ENCODE assay signal across 8 cellular contexts in genomic region chr2:48343571-48344440, GRCh38. TPM values are rescaled to one million over a fixed set of nuclear protein-coding genes. Genes with fewer than 3 reads are reported as not detected.
DNase-seq lines count a peak whose midpoint lies in the region; ATAC-seq and TF ChIP-seq lines count a peak whose summit lies in the region.

No MANE protein-coding gene starts in this region.

- H3K36me3 ChIP-seq in H7 (replicated peaks; ENCODE audit: control insufficient read depth, insufficient read depth, low read length), result peaks cover 3% of the 10 kb centered on the region

- peak overlapping the region; percentile 86 for H3K27ac Mint-ChIP-seq in activated CD4-positive, alpha-beta T cell treated with anti-CD3 and anti-CD28 coated beads, Interleukin-2, amount 10 ng/mL, durations not matched to agents 24 days and 14 days
- peak overlapping the region; percentile 83 for H3K27ac Mint-ChIP-seq in T-helper 2 cell treated with Interferon-gamma antibody and Interleukin-4, amounts not matched to agents 5 μg/mL and 100 μg/mL, for 36 hours
- H3K27ac Mint-ChIP-seq in stimulated activated effector memory CD8-positive, alpha-beta T cell treated with anti-CD3 and anti-CD28 coated beads, Interleukin-12 subunit alpha, Interleukin-12 subunit beta, amount 100 ng/mL, for 72 hours, result peak overlapping the region; percentile 0

- DNase-seq in activated CD4-positive, alpha-beta T cell treated with anti-CD3 and anti-CD28 coated beads, Interleukin-2, amount 10 ng/mL, durations not matched to agents 24 days and 14 days, result peak; percentile 77
- DNase-seq in activated CD4-positive, alpha-beta T cell treated with anti-CD3 and anti-CD28 coated beads for 1 hour, result no peak
- peak; percentile 23 for DNase-seq in T-helper 2 cell treated with Interferon-gamma antibody and Interleukin-4, amounts not matched to agents 5 μg/mL and 100 μg/mL, for 36 hours (ENCODE audit: low spot score)
- DNase-seq in fibroblast of pulmonary artery (ENCODE audit: low read depth), result peak; percentile 83
- no peak for DNase-seq in stimulated activated effector memory CD8-positive, alpha-beta T cell treated with anti-CD3 and anti-CD28 coated beads, Interleukin-12 subunit alpha, Interleukin-12 subunit beta, amount 100 ng/mL, for 72 hours (ENCODE audit: low spot score in 2 of 2)
- DNase-seq in H7, result no peak
- no peak for DNase-seq in NCI-H1417 (lab: John Stamatoyannopoulos, UW)

- no peaks in the 10 kb centered on the region for H3K27me3 Mint-ChIP-seq in activated CD4-positive, alpha-beta T cell treated with anti-CD3 and anti-CD28 coated beads, Interleukin-2, amount 10 ng/mL, durations not matched to agents 24 days and 14 days
- H3K27me3 Mint-ChIP-seq in T-helper 2 cell treated with Interferon-gamma antibody and Interleukin-4, amounts not matched to agents 5 μg/mL and 100 μg/mL, for 36 hours (ENCODE audit: low read depth), result no peaks in the 10 kb centered on the region

- ATAC-seq in HG03045 (IDR thresholded peaks at IDR 0.05; ENCODE audit: unreplicated experiment), result peak; percentile 70
- peak; percentile 98 for ATAC-seq in stimulated activated effector memory CD8-positive, alpha-beta T cell treated with anti-CD3 and anti-CD28 coated beads, Interleukin-12 subunit alpha, Interleukin-12 subunit beta, amount 100 ng/mL, for 72 hours

- peak overlapping the region; percentile 63 for H3K4me3 Mint-ChIP-seq in activated CD4-positive, alpha-beta T cell treated with anti-CD3 and anti-CD28 coated beads, Interleukin-2, amount 10 ng/mL, durations not matched to agents 24 days and 14 days
- H3K4me3 Mint-ChIP-seq in T-helper 2 cell treated with Interferon-gamma antibody and Interleukin-4, amounts not matched to agents 5 μg/mL and 100 μg/mL, for 36 hours, result peak overlapping the region; percentile 53
- H3K4me3 Mint-ChIP-seq in stimulated activated effector memory CD8-positive, alpha-beta T cell treated with anti-CD3 and anti-CD28 coated beads, Interleukin-12 subunit alpha, Interleukin-12 subunit beta, amount 100 ng/mL, for 72 hours, result peak overlapping the region; percentile 34

- H3K4me3 ChIP-seq in fibroblast of pulmonary artery (replicated peaks; ENCODE audit: low read depth, low read length) (peak overlapping the region; percentile 54), H7 (ENCODE audit: insufficient read depth, low read depth, low read length) (no peak overlapping the region)

- no peaks in the 10 kb centered on the region for H3K27me3 ChIP-seq in H7 (ENCODE audit: control insufficient read depth, insufficient read depth, low read length)

- H3K9me3 Mint-ChIP-seq in activated CD4-positive, alpha-beta T cell treated with anti-CD3 and anti-CD28 coated beads, Interleukin-2, amount 10 ng/mL, durations not matched to agents 24 days and 14 days, result peaks cover 6% of the 10 kb centered on the region
- H3K9me3 Mint-ChIP-seq in T-helper 2 cell treated with Interferon-gamma antibody and Interleukin-4, amounts not matched to agents 5 μg/mL and 100 μg/mL, for 36 hours, result peaks cover 24% of the 10 kb centered on the region
- peaks cover 9% of the 10 kb centered on the region for H3K9me3 Mint-ChIP-seq in stimulated activated effector memory CD8-positive, alpha-beta T cell treated with anti-CD3 and anti-CD28 coated beads, Interleukin-12 subunit alpha, Interleukin-12 subunit beta, amount 100 ng/mL, for 72 hours

- intact Hi-C loops in activated CD4-positive, alpha-beta T cell treated with anti-CD3 and anti-CD28 coated beads, Interleukin-2, amount 10 ng/mL, durations not matched to agents 24 days and 14 days (cut with micrococcal nuclease), result loop anchor here (1.0 to 2.0 kb wide), 6 partner anchors 9 to 230 kb away; no protein-coding TSS in a partner anchor

- peaks cover 31% of the 10 kb centered on the region for H3K4me1 Mint-ChIP-seq in activated CD4-positive, alpha-beta T cell treated with anti-CD3 and anti-CD28 coated beads, Interleukin-2, amount 10 ng/mL, durations not matched to agents 24 days and 14 days
- peaks cover 40% of the 10 kb centered on the region for H3K4me1 Mint-ChIP-seq in T-helper 2 cell treated with Interferon-gamma antibody and Interleukin-4, amounts not matched to agents 5 μg/mL and 100 μg/mL, for 36 hours (ENCODE audit: low read depth)
- H3K4me1 Mint-ChIP-seq in stimulated activated effector memory CD8-positive, alpha-beta T cell treated with anti-CD3 and anti-CD28 coated beads, Interleukin-12 subunit alpha, Interleukin-12 subunit beta, amount 100 ng/mL, for 72 hours, result peaks cover 29% of the 10 kb centered on the region

- H3K36me3 Mint-ChIP-seq in activated CD4-positive, alpha-beta T cell treated with anti-CD3 and anti-CD28 coated beads, Interleukin-2, amount 10 ng/mL, durations not matched to agents 24 days and 14 days (ENCODE audit: low read depth), result peaks cover 34% of the 10 kb centered on the region
- peaks cover 37% of the 10 kb centered on the region for H3K36me3 Mint-ChIP-seq in T-helper 2 cell treated with Interferon-gamma antibody and Interleukin-4, amounts not matched to agents 5 μg/mL and 100 μg/mL, for 36 hours (ENCODE audit: low read depth)
- peaks cover 30% of the 10 kb centered on the region for H3K36me3 Mint-ChIP-seq in stimulated activated effector memory CD8-positive, alpha-beta T cell treated with anti-CD3 and anti-CD28 coated beads, Interleukin-12 subunit alpha, Interleukin-12 subunit beta, amount 100 ng/mL, for 72 hours

- no peak for TF ChIP-seq CTCF in fibroblast of pulmonary artery (IDR thresholded peaks at IDR 0.05; ENCODE audit: low read length, missing control alignments)

RNA-seq across cellular contexts. Expression of gene FOXN2, which starts 29.3 kb away (rescaled TPM):
- total RNA-seq in activated CD4-positive, alpha-beta T cell treated with anti-CD3 and anti-CD28 coated beads, Interleukin-2, amount 10 ng/mL, durations not matched to agents 24 days and 14 days, result 50.5 and 54.5 TPM in 2 replicates
- total RNA-seq in H7 (2014; rRNA removed; shearing (Covaris generic)), result 25.7 and 26.9 TPM in 2 replicates

Comparison
In these comparisons a context has a peak if more than half of its experiments do, and no peak if none do; other contexts are left out.
1. DNase-seq: peak in activated CD4-positive, alpha-beta T cell treated with anti-CD3 and anti-CD28 coated beads, Interleukin-2, amount 10 ng/mL, durations not matched to agents 24 days and 14 days (single experiment), T-helper 2 cell treated with Interferon-gamma antibody and Interleukin-4, amounts not matched to agents 5 μg/mL and 100 μg/mL, for 36 hours (single experiment) and fibroblast of pulmonary artery (single experiment); none in activated CD4-positive, alpha-beta T cell treated with anti-CD3 and anti-CD28 coated beads for 1 hour (single experiment), stimulated activated effector memory CD8-positive, alpha-beta T cell treated with anti-CD3 and anti-CD28 coated beads, Interleukin-12 subunit alpha, Interleukin-12 subunit beta, amount 100 ng/mL, for 72 hours (0 of 2), H7 (single experiment) and NCI-H1417 (0 of 3).
2. H3K27ac Mint-ChIP-seq: peak in every context shown above with its lines; median percentile 86 in activated CD4-positive, alpha-beta T cell treated with anti-CD3 and anti-CD28 coated beads, Interleukin-2, amount 10 ng/mL, durations not matched to agents 24 days and 14 days; 83 in T-helper 2 cell treated with Interferon-gamma antibody and Interleukin-4, amounts not matched to agents 5 μg/mL and 100 μg/mL, for 36 hours; 0 in stimulated activated effector memory CD8-positive, alpha-beta T cell treated with anti-CD3 and anti-CD28 coated beads, Interleukin-12 subunit alpha, Interleukin-12 subunit beta, amount 100 ng/mL, for 72 hours.
3. Peak in every context shown above with its lines, with median percentiles within 50 percentile points of each other: H3K4me3 Mint-ChIP-seq.